9 cellular contexts compared by ENCODE assay signal in genomic region chr1:206002833-206003532, GRCh38. TPM values are rescaled to one million over a fixed set of nuclear protein-coding genes. Genes with fewer than 3 reads are reported as not detected.
DNase-seq lines count a peak whose midpoint lies in the region; ATAC-seq and TF ChIP-seq lines count a peak whose summit lies in the region.
"Had no signal": no experiment of that assay in that cellular context is flagged by ENCODE, and none has a peak within 500 bp of the region (broad histone marks: within the 10 kb centered on the region; RNA-seq: fewer than 3 reads in every experiment).

A gene with protein sequence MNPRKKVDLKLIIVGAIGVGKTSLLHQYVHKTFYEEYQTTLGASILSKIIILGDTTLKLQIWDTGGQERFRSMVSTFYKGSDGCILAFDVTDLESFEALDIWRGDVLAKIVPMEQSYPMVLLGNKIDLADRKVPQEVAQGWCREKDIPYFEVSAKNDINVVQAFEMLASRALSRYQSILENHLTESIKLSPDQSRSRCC (minus strand): TSS chr1:206003395. CDS start chr1:205994135, 9,260 bp downstream.

- POLR2A ChIA-PET in OCI-LY7 (lab: Charles Lee), result interaction anchor here (0.7 kb wide), 1 partner anchor 584 kb away, joined by 3 read pairs; no protein-coding TSS in a partner anchor

- peaks cover 14% of the 10 kb centered on the region for H3K4me1 Mint-ChIP-seq in T-helper 17 cell
- H3K4me1 Mint-ChIP-seq in glutamatergic neuron (ENCODE audit: low read depth, unreplicated experiment), result peaks cover 2% of the 10 kb centered on the region
- peaks cover 4% of the 10 kb centered on the region for H3K4me1 Mint-ChIP-seq in progenitor cell of endocrine pancreas (ENCODE audit: low read depth)
- peaks cover 38% of the 10 kb centered on the region for H3K4me1 Mint-ChIP-seq in activated naive CD8-positive, alpha-beta T cell treated with anti-CD3 and anti-CD28 coated beads, Interleukin-2, amount 50 U/mL, for 24 hours

- H4K20me1 ChIP-seq in Karpas-422 (ENCODE audit: insufficient read depth, low read depth, low read length) (no peaks in the 10 kb centered on the region), OCI-LY7 (ENCODE audit: insufficient read depth, low read length) (no peaks in the 10 kb centered on the region)

- no peak within 1 kb of the TSS for H3K27ac Mint-ChIP-seq in T-helper 17 cell
- peak within 1 kb of the TSS; percentile 55 for H3K27ac Mint-ChIP-seq in glutamatergic neuron (ENCODE audit: unreplicated experiment)
- peak within 1 kb of the TSS; percentile 21 for H3K27ac Mint-ChIP-seq in progenitor cell of endocrine pancreas
- H3K27ac Mint-ChIP-seq in activated naive CD8-positive, alpha-beta T cell treated with anti-CD3 and anti-CD28 coated beads, Interleukin-2, amount 50 U/mL, for 24 hours, result no peak within 1 kb of the TSS

- H3K36me3 ChIP-seq in Karpas-422 (ENCODE audit: insufficient read depth, low read length), result no peaks in the 10 kb centered on the region
- H3K36me3 ChIP-seq in OCI-LY7 (ENCODE audit: insufficient read depth, low read length), result no peaks in the 10 kb centered on the region
- H3K36me3 ChIP-seq: neutrophil had no signal

- no peak within 1 kb of the TSS for H3K4me3 ChIP-seq in Karpas-422 (ENCODE audit: low read length)
- H3K4me3 ChIP-seq in OCI-LY7 (ENCODE audit: low read depth, low read length, poor library complexity, severe bottlenecking), result no peak within 1 kb of the TSS

- intact Hi-C loops in OCI-LY7 (cut with micrococcal nuclease; ENCODE audit: unreplicated experiment), result no loop called here

- H3K27ac ChIP-seq in Karpas-422 (ENCODE audit: low read length) (no peak within 1 kb of the TSS), OCI-LY7 (ENCODE audit: low read depth, low read length, poor library complexity, severe bottlenecking) (no peak within 1 kb of the TSS)
- H3K27ac ChIP-seq: neutrophil had no signal

- H2AFZ ChIP-seq in Karpas-422 (ENCODE audit: low read length), result no peak within 1 kb of the TSS
- H2AFZ ChIP-seq in OCI-LY7 (ENCODE audit: low read length), result no peak within 1 kb of the TSS

- no peak within 1 kb of the TSS for H3K9ac ChIP-seq in Karpas-422 (ENCODE audit: low read length)

- TF ChIP-seq CTCF in glutamatergic neuron (IDR thresholded peaks at IDR 0.05; ENCODE audit: partially characterized antibody, unreplicated experiment), result no peak
- no peak for TF ChIP-seq CTCF in progenitor cell of endocrine pancreas (IDR thresholded peaks at IDR 0.05; ENCODE audit: unreplicated experiment)
- TF ChIP-seq CTCF in OCI-LY7 (conservative IDR thresholded peaks at IDR 0.05; ENCODE audit: low read length), result no peak

- CTCF ChIA-PET in OCI-LY7 (lab: Charles Lee; ENCODE audit: unreplicated experiment), result interaction anchor here (0.7 kb wide), 1 partner anchor 28 kb away, joined by 3 read pairs; no protein-coding TSS in a partner anchor

- peak within 1 kb of the TSS; percentile 41 for H3K4me3 Mint-ChIP-seq in T-helper 17 cell
- peak within 1 kb of the TSS; percentile 49 for H3K4me3 Mint-ChIP-seq in glutamatergic neuron (ENCODE audit: unreplicated experiment)
- H3K4me3 Mint-ChIP-seq in progenitor cell of endocrine pancreas (ENCODE audit: low read depth), result no peak within 1 kb of the TSS
- no peak within 1 kb of the TSS for H3K4me3 Mint-ChIP-seq in activated naive CD8-positive, alpha-beta T cell treated with anti-CD3 and anti-CD28 coated beads, Interleukin-2, amount 50 U/mL, for 24 hours

- H3K4me2 ChIP-seq in Karpas-422 (ENCODE audit: low read depth, low read length, poor library complexity, severe bottlenecking) (no peak within 1 kb of the TSS), OCI-LY7 (ENCODE audit: low read length) (no peak within 1 kb of the TSS)

- H3K9me3 Mint-ChIP-seq in glutamatergic neuron (ENCODE audit: unreplicated experiment) (peaks cover 10% of the 10 kb centered on the region), progenitor cell of endocrine pancreas (ENCODE audit: low read depth) (peaks cover 4% of the 10 kb centered on the region)
- H3K9me3 Mint-ChIP-seq in activated naive CD8-positive, alpha-beta T cell treated with anti-CD3 and anti-CD28 coated beads, Interleukin-2, amount 50 U/mL, for 24 hours, result no peaks in the 10 kb centered on the region

- H3K36me3 Mint-ChIP-seq in T-helper 17 cell (ENCODE audit: low read depth) (peaks cover 3% of the 10 kb centered on the region), glutamatergic neuron (ENCODE audit: unreplicated experiment) (peaks cover 11% of the 10 kb centered on the region), progenitor cell of endocrine pancreas (ENCODE audit: insufficient read depth) (no peaks in the 10 kb centered on the region)
- no peaks in the 10 kb centered on the region for H3K36me3 Mint-ChIP-seq in activated naive CD8-positive, alpha-beta T cell treated with anti-CD3 and anti-CD28 coated beads, Interleukin-2, amount 50 U/mL, for 24 hours (ENCODE audit: low read depth)

- H3K27me3 Mint-ChIP-seq in T-helper 17 cell, result peaks cover 58% of the 10 kb centered on the region
- H3K27me3 Mint-ChIP-seq in glutamatergic neuron (ENCODE audit: unreplicated experiment), result peaks cover 2% of the 10 kb centered on the region
- peaks cover 21% of the 10 kb centered on the region for H3K27me3 Mint-ChIP-seq in progenitor cell of endocrine pancreas
- peaks cover 9% of the 10 kb centered on the region for H3K27me3 Mint-ChIP-seq in activated naive CD8-positive, alpha-beta T cell treated with anti-CD3 and anti-CD28 coated beads, Interleukin-2, amount 50 U/mL, for 24 hours

- ATAC-seq in T-helper 17 cell (no peak), GM19452 (IDR thresholded peaks at IDR 0.05; ENCODE audit: unreplicated experiment) (no peak)
- no peak for ATAC-seq in activated naive CD8-positive, alpha-beta T cell treated with anti-CD3 and anti-CD28 coated beads, Interleukin-2, amount 50 U/mL, for 24 hours

- H3K9me2 ChIP-seq in Karpas-422 (replicated peaks; ENCODE audit: insufficient read depth, low read length) (no peaks in the 10 kb centered on the region), OCI-LY7 (ENCODE audit: insufficient read depth, low read length) (no peaks in the 10 kb centered on the region)

- no peaks in the 10 kb centered on the region for H3K79me2 ChIP-seq in Karpas-422 (ENCODE audit: low read length)
- H3K79me2 ChIP-seq in OCI-LY7 (ENCODE audit: insufficient read depth, low read depth, low read length), result no peaks in the 10 kb centered on the region

- H3K27me3 ChIP-seq in Karpas-422 (ENCODE audit: low read length), result no peaks in the 10 kb centered on the region

- DNase-seq in EH (ENCODE audit: low read depth) (peak; percentile 77), T-helper 17 cell (no peak), glutamatergic neuron (no peak), progenitor cell of endocrine pancreas (ENCODE audit: low spot score, unreplicated experiment) (no peak), Karpas-422 (no peak), OCI-LY7 (ENCODE audit: low spot score) (no peak)
- no peak for DNase-seq in activated naive CD8-positive, alpha-beta T cell treated with anti-CD3 and anti-CD28 coated beads, Interleukin-2, amount 50 U/mL, for 24 hours

- H3K9me3 ChIP-seq in T-helper 17 cell (ENCODE audit: control insufficient read depth, low read length, poor library complexity, severe bottlenecking) (no peaks in the 10 kb centered on the region), Karpas-422 (ENCODE audit: low read length) (no peaks in the 10 kb centered on the region), OCI-LY7 (ENCODE audit: low read length) (no peaks in the 10 kb centered on the region)
- H3K9me3 ChIP-seq: neutrophil had no signal

- BruUV-seq in OCI-LY7 (replicated peaks; lab: Mats Ljungman, UMichigan), result no TSS peak

- no peaks in the 10 kb centered on the region for H3K4me1 ChIP-seq in Karpas-422 (ENCODE audit: low read length)
- no peaks in the 10 kb centered on the region for H3K4me1 ChIP-seq in OCI-LY7 (ENCODE audit: insufficient read depth, low read length, poor library complexity, severe bottlenecking)

RNA-seq across cellular contexts. Expression of the gene that starts here (rescaled TPM):
- total RNA-seq in T-helper 17 cell (under 1 TPM in 1 of 2 donors, not detected in 1; 0.18 TPM), glutamatergic neuron (ENCODE audit: unreplicated experiment) (not detected), progenitor cell of endocrine pancreas (0.13 TPM in 1 of 2 replicates, not detected in the other), OCI-LY7 (2022) (not detected in 2 replicates)
- total RNA-seq in Karpas-422 (2014; rRNA removed; shearing (Covaris generic); ENCODE audit: low replicate concordance), result not detected in 2 replicates
- not detected in 2 replicates for total RNA-seq in OCI-LY7 (2014; rRNA removed; shearing (Covaris generic))

Comparison
In these comparisons a context has a peak if more than half of its experiments do, and no peak if none do; other contexts are left out.
1. H3K27ac Mint-ChIP-seq: peak in glutamatergic neuron (single experiment) and progenitor cell of endocrine pancreas (single experiment); none in T-helper 17 cell (single experiment) and activated naive CD8-positive, alpha-beta T cell treated with anti-CD3 and anti-CD28 coated beads, Interleukin-2, amount 50 U/mL, for 24 hours (single experiment).
2. H3K4me3 Mint-ChIP-seq: peak in T-helper 17 cell (single experiment) and glutamatergic neuron (single experiment); none in progenitor cell of endocrine pancreas (single experiment) and activated naive CD8-positive, alpha-beta T cell treated with anti-CD3 and anti-CD28 coated beads, Interleukin-2, amount 50 U/mL, for 24 hours (single experiment).